ENCODE assay signal across 17 cellular contexts in the genomic region with DNA sequence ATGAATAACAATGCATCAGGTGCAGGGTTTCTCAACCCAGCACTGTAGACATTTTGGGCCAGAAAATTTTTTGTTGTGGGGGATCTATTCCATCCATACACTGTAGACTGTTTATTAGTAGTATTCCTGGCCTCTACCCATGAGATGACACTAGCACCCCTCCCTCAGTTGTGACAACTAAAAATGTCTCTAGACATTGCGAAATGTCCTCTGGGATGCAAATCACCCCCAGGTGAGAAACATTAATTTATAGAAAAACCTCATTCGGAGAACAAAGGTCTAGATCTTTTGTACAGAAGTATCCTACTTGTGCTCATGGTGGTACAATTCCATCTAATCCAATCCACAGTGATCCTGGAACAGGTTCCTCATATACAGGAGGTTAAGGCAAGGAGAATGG. TPM values are rescaled to one million over a fixed set of nuclear protein-coding genes. Genes with fewer than 3 reads are reported as not detected.
A peak's percentile ranks its signal among the peaks of the same experiment; 100 is the strongest.
DNase-seq lines count a peak whose midpoint lies in the region; ATAC-seq and TF ChIP-seq lines count a peak whose summit lies in the region.
"Had no signal": no experiment of that assay in that cellular context is flagged by ENCODE, and none has a peak within 500 bp of the region (broad histone marks: within the 10 kb centered on the region; RNA-seq: fewer than 3 reads in every experiment).

No MANE protein-coding gene starts in this region.

- H3K27ac Mint-ChIP-seq in activated CD4-positive, alpha-beta T cell treated with anti-CD3 and anti-CD28 coated beads, Interleukin-2, amount 10 ng/mL, durations not matched to agents 7 days and 5 days, result peak overlapping the region; percentile 61
- H3K27ac Mint-ChIP-seq in natural killer cell treated with Interleukin-12 subunit alpha and Interleukin-12 subunit beta and Interleukin-15 and Interleukin-18, amount 100 ng/mL, for 72 hours, result no peak overlapping the region
- H3K27ac Mint-ChIP-seq in natural killer cell (peak overlapping the region in 1 of 2 donors; percentile 30), T-helper 17 cell (peak overlapping the region; percentile 47), neural crest cell (ENCODE audit: unreplicated experiment) (no peak overlapping the region), chondrocyte (ENCODE audit: unreplicated experiment) (no peak overlapping the region)
- H3K27ac Mint-ChIP-seq: H9 had no signal

- peaks cover 48% of the 10 kb centered on the region for H3K4me1 Mint-ChIP-seq in activated CD4-positive, alpha-beta T cell treated with anti-CD3 and anti-CD28 coated beads, Interleukin-2, amount 10 ng/mL, durations not matched to agents 7 days and 5 days
- H3K4me1 Mint-ChIP-seq in natural killer cell treated with Interleukin-12 subunit alpha and Interleukin-12 subunit beta and Interleukin-15 and Interleukin-18, amount 100 ng/mL, for 72 hours (ENCODE audit: low read depth in 2 of 2), result peaks cover 20 to 45% of the 10 kb centered on the region in 2 donors
- H3K4me1 Mint-ChIP-seq in natural killer cell (peaks cover 28 to 29% of the 10 kb centered on the region in 2 donors), T-helper 17 cell (peaks cover 43% of the 10 kb centered on the region), neural crest cell (peaks cover 29% of the 10 kb centered on the region), chondrocyte (ENCODE audit: low read depth) (peaks cover 27% of the 10 kb centered on the region)

- no peaks in the 10 kb centered on the region for H3K9me3 Mint-ChIP-seq in activated CD4-positive, alpha-beta T cell treated with anti-CD3 and anti-CD28 coated beads, Interleukin-2, amount 10 ng/mL, durations not matched to agents 7 days and 5 days
- no peaks in the 10 kb centered on the region for H3K9me3 Mint-ChIP-seq in natural killer cell treated with Interleukin-12 subunit alpha and Interleukin-12 subunit beta and Interleukin-15 and Interleukin-18, amount 100 ng/mL, for 72 hours
- H3K9me3 Mint-ChIP-seq in natural killer cell (no peaks in the 10 kb centered on the region), neural crest cell (no peaks in the 10 kb centered on the region), chondrocyte (ENCODE audit: low read depth) (no peaks in the 10 kb centered on the region)
- H3K9me3 Mint-ChIP-seq: CD14-positive monocyte, H9 had no signal

- H3K9me3 ChIP-seq in T-helper 17 cell (ENCODE audit: control insufficient read depth, low read length, poor library complexity, severe bottlenecking), result no peaks in the 10 kb centered on the region

- no peak overlapping the region for H3K4me3 Mint-ChIP-seq in activated CD4-positive, alpha-beta T cell treated with anti-CD3 and anti-CD28 coated beads, Interleukin-2, amount 10 ng/mL, durations not matched to agents 7 days and 5 days
- peak overlapping the region; percentile 1 for H3K4me3 Mint-ChIP-seq in natural killer cell treated with Interleukin-12 subunit alpha and Interleukin-12 subunit beta and Interleukin-15 and Interleukin-18, amount 100 ng/mL, for 72 hours
- H3K4me3 Mint-ChIP-seq in natural killer cell (no peak overlapping the region), T-helper 17 cell (no peak overlapping the region), neural crest cell (peak overlapping the region; percentile 8), chondrocyte (ENCODE audit: unreplicated experiment) (no peak overlapping the region)
- H3K4me3 Mint-ChIP-seq: CD14-positive monocyte, H9 had no signal

- POLR2A ChIA-PET in activated CD4-positive, alpha-beta T cell treated with anti-CD3 and anti-CD28 coated beads, Interleukin-2, amount 10 ng/mL, durations not matched to agents 7 days and 5 days (lab: Charles Lee), result no interaction called here

- CTCF ChIA-PET in activated CD4-positive, alpha-beta T cell treated with anti-CD3 and anti-CD28 coated beads, Interleukin-2, amount 10 ng/mL, durations not matched to agents 7 days and 5 days (lab: Charles Lee), result interaction anchor here (0.8 to 1.5 kb wide), 4 partner anchors 12 to 154 kb away, joined by 3 to 4 read pairs (median 3); no protein-coding TSS in a partner anchor

- no peak for ATAC-seq in natural killer cell treated with Interleukin-12 subunit alpha and Interleukin-12 subunit beta and Interleukin-15 and Interleukin-18, amount 100 ng/mL, for 72 hours
- ATAC-seq in natural killer cell (no peak), T-helper 17 cell (no peak)

- peaks cover 51% of the 10 kb centered on the region for H3K36me3 Mint-ChIP-seq in activated CD4-positive, alpha-beta T cell treated with anti-CD3 and anti-CD28 coated beads, Interleukin-2, amount 10 ng/mL, durations not matched to agents 7 days and 5 days (ENCODE audit: low read depth)
- H3K36me3 Mint-ChIP-seq in natural killer cell treated with Interleukin-12 subunit alpha and Interleukin-12 subunit beta and Interleukin-15 and Interleukin-18, amount 100 ng/mL, for 72 hours, result peaks cover 16% of the 10 kb centered on the region
- H3K36me3 Mint-ChIP-seq in natural killer cell, result peaks cover 17% of the 10 kb centered on the region
- peaks cover 4% of the 10 kb centered on the region for H3K36me3 Mint-ChIP-seq in T-helper 17 cell (ENCODE audit: low read depth)
- H3K36me3 Mint-ChIP-seq in neural crest cell (ENCODE audit: low read depth), result peaks cover 15% of the 10 kb centered on the region
- H3K36me3 Mint-ChIP-seq in chondrocyte (ENCODE audit: low read depth), result peaks cover 25% of the 10 kb centered on the region

- TF ChIP-seq CTCF in natural killer cell (IDR thresholded peaks at IDR 0.05) (no peak), neural crest cell (conservative IDR thresholded peaks at IDR 0.05) (no peak), chondrocyte (IDR thresholded peaks at IDR 0.05) (no peak)

- H3K27me3 Mint-ChIP-seq in activated CD4-positive, alpha-beta T cell treated with anti-CD3 and anti-CD28 coated beads, Interleukin-2, amount 10 ng/mL, durations not matched to agents 7 days and 5 days, result no peaks in the 10 kb centered on the region
- H3K27me3 Mint-ChIP-seq in natural killer cell treated with Interleukin-12 subunit alpha and Interleukin-12 subunit beta and Interleukin-15 and Interleukin-18, amount 100 ng/mL, for 72 hours, result no peaks in the 10 kb centered on the region
- H3K27me3 Mint-ChIP-seq in natural killer cell (ENCODE audit: low read depth in 2 of 2) (no peaks in the 10 kb centered on the region), T-helper 17 cell (no peaks in the 10 kb centered on the region), neural crest cell (ENCODE audit: low read depth) (no peaks in the 10 kb centered on the region), chondrocyte (ENCODE audit: low read depth) (no peaks in the 10 kb centered on the region)

- intact Hi-C loops in natural killer cell (cut with micrococcal nuclease), result no loop called here

- no peak for DNase-seq in activated CD4-positive, alpha-beta T cell treated with anti-CD3 and anti-CD28 coated beads, Interleukin-2, amount 10 ng/mL, durations not matched to agents 7 days and 5 days
- no peak for DNase-seq in activated CD4-positive, alpha-beta T cell treated with anti-CD3 and anti-CD28 coated beads for 48 hours
- no peak for DNase-seq in natural killer cell treated with Interleukin-12 subunit alpha and Interleukin-12 subunit beta and Interleukin-15 and Interleukin-18, amount 100 ng/mL, for 72 hours (ENCODE audit: low spot score)
- DNase-seq in natural killer cell (no peak), T-helper 17 cell (no peak), neural crest cell (ENCODE audit: low read depth, low spot score) (no peak), chondrocyte (ENCODE audit: low spot score) (no peak)
- DNase-seq in activated naive CD4-positive, alpha-beta T cell (lab: John Stamatoyannopoulos, UW), result no peak
- DNase-seq: COR-L47, DMS153, DMS79 treated with DMSO at 0.1 percent for 48 hours, EL, GOT3, H9 had no signal

RNA-seq across cellular contexts. Expression of a gene that starts 4.3 kb away (rescaled TPM):
- total RNA-seq in activated CD4-positive, alpha-beta T cell treated with anti-CD3 and anti-CD28 coated beads, Interleukin-2, amount 10 ng/mL, durations not matched to agents 7 days and 5 days, result 10 to 100 TPM; 60.3 to 66.1 TPM
- 10 to 100 TPM; 41.3 to 64.2 TPM for total RNA-seq in natural killer cell treated with Interleukin-12 subunit alpha and Interleukin-12 subunit beta and Interleukin-15 and Interleukin-18, amount 100 ng/mL, for 72 hours
- 10 to 100 TPM; 63.5 to 65.2 (median 64.8) TPM for total RNA-seq in natural killer cell
- 10 to 100 TPM; 57.9 to 64.1 TPM for total RNA-seq in T-helper 17 cell
- 78.7 and 82.6 TPM in 2 replicates for total RNA-seq in neural crest cell
- total RNA-seq in chondrocyte, result 47.1 to 72.5 TPM (median 49.3 TPM) in 3 replicates

RNA-seq across cellular contexts. Expression of a gene that starts 28.7 kb away (rescaled TPM):
- total RNA-seq in activated CD4-positive, alpha-beta T cell treated with anti-CD3 and anti-CD28 coated beads, Interleukin-2, amount 10 ng/mL, durations not matched to agents 7 days and 5 days, result 100 to 1,000 TPM; 185 to 207 TPM
- total RNA-seq in natural killer cell treated with Interleukin-12 subunit alpha and Interleukin-12 subunit beta and Interleukin-15 and Interleukin-18, amount 100 ng/mL, for 72 hours, result 100 to 1,000 TPM; 198 to 239 TPM
- total RNA-seq in natural killer cell (100 to 1,000 TPM; 102 to 123 (median 114) TPM), T-helper 17 cell (100 to 1,000 TPM; 160 to 161 TPM), neural crest cell (161 and 164 TPM in 2 replicates), chondrocyte (93.2 to 98.1 TPM (median 93.3 TPM) in 3 replicates)

RNA-seq across cellular contexts. Expression of a gene that starts 28.8 kb away (rescaled TPM):
- 10 to 100 TPM; 69.2 to 70.1 TPM for total RNA-seq in activated CD4-positive, alpha-beta T cell treated with anti-CD3 and anti-CD28 coated beads, Interleukin-2, amount 10 ng/mL, durations not matched to agents 7 days and 5 days
- 100 to 1,000 TPM in 1 of 2 donors, 10 to 100 TPM in 1; 77.9 to 116 TPM for total RNA-seq in natural killer cell treated with Interleukin-12 subunit alpha and Interleukin-12 subunit beta and Interleukin-15 and Interleukin-18, amount 100 ng/mL, for 72 hours
- total RNA-seq in natural killer cell, result 100 to 1,000 TPM; 104 to 125 (median 116) TPM
- 100 to 1,000 TPM in 1 of 2 donors, 10 to 100 TPM in 1; 98.1 to 107 TPM for total RNA-seq in T-helper 17 cell
- 47.2 and 50.2 TPM in 2 replicates for total RNA-seq in neural crest cell
- total RNA-seq in chondrocyte, result 60.3 to 62.8 TPM (median 61.2 TPM) in 3 replicates

RNA-seq across cellular contexts. Expression of a gene that starts 52.6 kb away (rescaled TPM):
- 10 to 100 TPM; 60.7 to 66.2 TPM for total RNA-seq in activated CD4-positive, alpha-beta T cell treated with anti-CD3 and anti-CD28 coated beads, Interleukin-2, amount 10 ng/mL, durations not matched to agents 7 days and 5 days
- total RNA-seq in natural killer cell treated with Interleukin-12 subunit alpha and Interleukin-12 subunit beta and Interleukin-15 and Interleukin-18, amount 100 ng/mL, for 72 hours, result 10 to 100 TPM; 51.5 to 75.9 TPM
- total RNA-seq in natural killer cell (10 to 100 TPM; 66.2 to 74.0 (median 71.3) TPM), T-helper 17 cell (10 to 100 TPM; 76.5 to 79.5 TPM), neural crest cell (83.0 and 87.0 TPM in 2 replicates), chondrocyte (58.6 to 99.0 TPM (median 64.5 TPM) in 3 replicates)

RNA-seq across cellular contexts. Expression of a gene that starts 58.0 kb away (rescaled TPM):
- total RNA-seq in activated CD4-positive, alpha-beta T cell treated with anti-CD3 and anti-CD28 coated beads, Interleukin-2, amount 10 ng/mL, durations not matched to agents 7 days and 5 days, result not detected
- total RNA-seq in natural killer cell treated with Interleukin-12 subunit alpha and Interleukin-12 subunit beta and Interleukin-15 and Interleukin-18, amount 100 ng/mL, for 72 hours, result not detected
- not detected for total RNA-seq in natural killer cell
- not detected for total RNA-seq in T-helper 17 cell
- total RNA-seq in neural crest cell, result not detected in 2 replicates
- not detected in 3 replicates for total RNA-seq in chondrocyte
- total RNA-seq: A673, H9, HT1080 had no signal

Comparison
In these comparisons a context has a peak if more than half of its experiments do, and no peak if none do; other contexts are left out.
1. H3K4me3 Mint-ChIP-seq: peak in natural killer cell treated with Interleukin-12 subunit alpha and Interleukin-12 subunit beta and Interleukin-15 and Interleukin-18, amount 100 ng/mL, for 72 hours (single experiment) and neural crest cell (single experiment); none in activated CD4-positive, alpha-beta T cell treated with anti-CD3 and anti-CD28 coated beads, Interleukin-2, amount 10 ng/mL, durations not matched to agents 7 days and 5 days (single experiment), natural killer cell (single experiment), T-helper 17 cell (single experiment) and chondrocyte (single experiment).
2. H3K27ac Mint-ChIP-seq: peak in activated CD4-positive, alpha-beta T cell treated with anti-CD3 and anti-CD28 coated beads, Interleukin-2, amount 10 ng/mL, durations not matched to agents 7 days and 5 days (single experiment) and T-helper 17 cell (single experiment); none in natural killer cell treated with Interleukin-12 subunit alpha and Interleukin-12 subunit beta and Interleukin-15 and Interleukin-18, amount 100 ng/mL, for 72 hours (0 of 2), neural crest cell (single experiment) and chondrocyte (single experiment).